8 cellular contexts compared by ENCODE assay signal in the genomic region with DNA sequence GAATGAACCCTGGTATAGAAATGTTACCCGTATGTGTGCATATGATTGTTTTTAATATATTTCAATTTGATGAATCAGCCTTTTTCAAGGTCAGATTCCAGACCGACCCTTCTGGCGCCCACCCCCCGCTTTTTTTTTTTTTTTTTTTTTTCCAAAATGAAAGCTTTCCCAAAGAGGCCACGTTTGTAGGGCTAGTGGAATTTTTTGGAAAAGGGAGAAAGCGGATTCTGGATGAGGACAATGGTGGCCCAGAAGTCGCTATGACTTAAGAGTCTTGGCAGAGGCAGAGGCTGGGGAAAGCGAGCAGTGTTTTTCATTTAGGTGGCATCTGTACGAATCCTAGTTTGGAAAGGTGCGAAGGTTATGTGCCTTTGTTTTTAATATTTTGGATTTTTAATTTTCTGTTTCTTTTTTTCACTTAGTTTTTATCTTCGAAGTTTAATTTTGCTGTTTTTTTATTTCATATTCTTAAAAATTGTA. TPM values are rescaled to one million over a fixed set of nuclear protein-coding genes. Genes with fewer than 3 reads are reported as not detected.
DNase-seq lines count a peak whose midpoint lies in the region; ATAC-seq and TF ChIP-seq lines count a peak whose summit lies in the region.

No MANE protein-coding gene starts in this region.

- no peak for TF ChIP-seq POLR2A in body of pancreas (IDR thresholded peaks at IDR 0.05)

- H2BK120ac ChIP-seq in mesendoderm (ENCODE audit: low read depth, low read length): no peak overlapping the region

- H3K4me1 ChIP-seq in left ventricle myocardium inferior (peaks cover 10% of the 10 kb centered on the region), body of pancreas (peaks cover 4% of the 10 kb centered on the region), mesendoderm (ENCODE audit: control insufficient read depth, low read depth, low read length) (no peaks in the 10 kb centered on the region), aorta (ENCODE audit: control insufficient read depth in 1 of 2, insufficient read depth in 2 of 2, low read length in 2 of 2) (no peaks in the 10 kb centered on the region)

- no peaks in the 10 kb centered on the region for H3K36me3 ChIP-seq in left ventricle myocardium inferior
- H3K36me3 ChIP-seq in body of pancreas (replicated peaks in 1 of 2; ENCODE audit: insufficient read depth in 1 of 2, low read depth in 2 of 2): no peaks in the 10 kb centered on the region
- no peaks in the 10 kb centered on the region for H3K36me3 ChIP-seq in mesendoderm (ENCODE audit: control insufficient read depth, insufficient read depth, low read length)
- H3K36me3 ChIP-seq in aorta (ENCODE audit: control insufficient read depth in 1 of 2, insufficient read depth in 2 of 2, low read length in 1 of 2): no peaks in the 10 kb centered on the region

- H3K18ac ChIP-seq in mesendoderm (ENCODE audit: low read length): no peak overlapping the region

- H3K79me1 ChIP-seq in mesendoderm (ENCODE audit: low read length): no peaks in the 10 kb centered on the region

- no peak overlapping the region for H2AK5ac ChIP-seq in mesendoderm (ENCODE audit: low read length)

- H3K56ac ChIP-seq in mesendoderm (ENCODE audit: low read length): peak overlapping the region; percentile 42

- no peak overlapping the region for H2BK15ac ChIP-seq in mesendoderm (replicated peaks; ENCODE audit: low read depth)

- no peak overlapping the region for H3K23ac ChIP-seq in mesendoderm (ENCODE audit: low read length)

- 12 to 25% methylated on average over 10 to 11 of the region's 11 CpGs for whole genome bisulfite sequencing in body of pancreas, 2 donors
- no CpG with 5 or more reads among the region's 11 CpGs for WGBS in mesendoderm (ENCODE audit: extremely low coverage, insufficient coverage, low lambda C conversion rate)
- WGBS in aorta, 2 donors: 14 to 34% methylated on average over 11 of the region's 11 CpGs

- no peak overlapping the region for H4K8ac ChIP-seq in mesendoderm (ENCODE audit: low read depth, low read length)

- H3K27me3 ChIP-seq in left ventricle myocardium inferior (ENCODE audit: low read depth) (no peaks in the 10 kb centered on the region), body of pancreas (no peaks in the 10 kb centered on the region), mesendoderm (ENCODE audit: insufficient read depth, low read length, poor library complexity) (no peaks in the 10 kb centered on the region), aorta (ENCODE audit: control insufficient read depth in 1 of 2, insufficient read depth in 2 of 2, low read length in 1 of 2) (no peaks in the 10 kb centered on the region)

- H4K5ac ChIP-seq in mesendoderm (ENCODE audit: low read length): no peak overlapping the region

- H3K27ac ChIP-seq in left ventricle myocardium inferior (replicated peaks) (peak overlapping the region; percentile 87), body of pancreas (peak overlapping the region in 3 of 4 donors; percentile 65 to 84 (median 76)), mesendoderm (ENCODE audit: low read depth, low read length) (no peak overlapping the region), aorta (ENCODE audit: low read depth in 1 of 2, low read length in 2 of 2) (no peak overlapping the region)

- H3K4me3 ChIP-seq in left ventricle myocardium inferior (peak overlapping the region; percentile 72), body of pancreas (peak overlapping the region; percentile 30 to 36), mesendoderm (ENCODE audit: low read length) (no peak overlapping the region), aorta (ENCODE audit: low read length in 2 of 2) (peak overlapping the region; percentile 25 to 95)

- H3K9me3 ChIP-seq in left ventricle myocardium inferior (replicated peaks) (no peaks in the 10 kb centered on the region), body of pancreas (no peaks in the 10 kb centered on the region), aorta (ENCODE audit: control insufficient read depth, low read length) (no peaks in the 10 kb centered on the region)

- no peak overlapping the region for H3K4me2 ChIP-seq in mesendoderm (ENCODE audit: low read length)

- intact Hi-C loops in left ventricle myocardium inferior (cut with micrococcal nuclease) (no loop called here), cardiac septum (cut with DNase I) (no loop called here), body of pancreas (cut with DNase I) (no loop called here), aorta (cut with DNase I) (no loop called here)

- TF ChIP-seq CTCF in left ventricle myocardium inferior (IDR thresholded peaks at IDR 0.05; ENCODE audit: borderline replicate concordance): no peak
- TF ChIP-seq CTCF in body of pancreas (IDR thresholded peaks at IDR 0.05): no peak
- no peak for TF ChIP-seq CTCF in GM10266 (IDR thresholded peaks at IDR 0.05; ENCODE audit: control insufficient read depth, insufficient read depth, low read depth, missing control alignments)

- ATAC-seq in body of pancreas (no peak), aorta (ENCODE audit: low FRiP score) (no peak), HG02885 (IDR thresholded peaks at IDR 0.05; ENCODE audit: poor library complexity, unreplicated experiment) (no peak)

- DNase-seq in left ventricle myocardium inferior (no peak), cardiac septum (ENCODE audit: low spot score) (no peak), body of pancreas (no peak), mesendoderm (peak; percentile 10), aorta (no peak), GM10266 (ENCODE audit: extremely low spot score) (no peak)
- no peak for DNase-seq in stimulated activated CD8-positive, alpha-beta memory T cell treated with anti-CD3 and anti-CD28 coated beads, Interleukin-4, amount 100 ng/mL, for 48 hours

- H2BK5ac ChIP-seq in mesendoderm (ENCODE audit: low read length): no peak overlapping the region

- no peaks in the 10 kb centered on the region for H3K79me2 ChIP-seq in mesendoderm (ENCODE audit: control insufficient read depth, insufficient read depth, low read length)

- H3K4ac ChIP-seq in mesendoderm (ENCODE audit: low read depth, low read length): no peak overlapping the region

- H3K9ac ChIP-seq in mesendoderm (ENCODE audit: low read length): no peak overlapping the region

RNA-seq across cellular contexts. Expression of a gene that starts 14.6 kb away (rescaled TPM):
- total RNA-seq in left ventricle myocardium inferior: 171 TPM
- total RNA-seq in cardiac septum: 109 TPM
- 10 to 100 TPM; 66.7 to 80.1 TPM for total RNA-seq in body of pancreas
- polyA plus RNA-seq in mesendoderm (2013, experiment 1 of 2): 100 TPM
- 101 TPM for polyA plus RNA-seq in mesendoderm (2013, experiment 2 of 2)
- 10 to 100 TPM; 33.7 to 40.3 TPM for total RNA-seq in aorta
- polyA plus RNA-seq in aorta: 10 to 100 TPM; 65.7 to 69.5 TPM

RNA-seq across cellular contexts. Expression of a gene that starts 15.1 kb away (rescaled TPM):
- 27.8 TPM for total RNA-seq in left ventricle myocardium inferior
- 27.1 TPM for total RNA-seq in cardiac septum
- 10 to 100 TPM; 16.1 to 29.0 TPM for total RNA-seq in body of pancreas
- polyA plus RNA-seq in mesendoderm (2013, experiment 1 of 2): 49.5 TPM
- 49.6 TPM for polyA plus RNA-seq in mesendoderm (2013, experiment 2 of 2)
- 10 to 100 TPM; 23.0 to 25.7 TPM for total RNA-seq in aorta
- 10 to 100 TPM in 1 of 2 donors, 1 to 10 TPM in 1; 8.4 to 46.8 TPM for polyA plus RNA-seq in aorta

RNA-seq across cellular contexts. Expression of a gene that starts 51.7 kb away (rescaled TPM):
- total RNA-seq in left ventricle myocardium inferior: 18.8 TPM
- total RNA-seq in cardiac septum: 17.1 TPM
- 10 to 100 TPM; 20.8 to 21.5 TPM for total RNA-seq in body of pancreas
- polyA plus RNA-seq in mesendoderm (2013, experiment 1 of 2): 0.94 TPM
- 1.1 TPM for polyA plus RNA-seq in mesendoderm (2013, experiment 2 of 2)
- 10 to 100 TPM; 10.3 to 20.2 TPM for total RNA-seq in aorta
- 10 to 100 TPM; 39.6 to 56.9 TPM for polyA plus RNA-seq in aorta

Comparison
In these comparisons a context has a peak if more than half of its experiments do, and no peak if none do; other contexts are left out.
1. H3K27ac ChIP-seq: peak in left ventricle myocardium inferior (single experiment) and body of pancreas (3 of 4); none in mesendoderm (single experiment) and aorta (0 of 2).